ENCODE assay signal across 8 cellular contexts in genomic region chr1:31412732-31413404, GRCh38. TPM values are rescaled to one million over a fixed set of nuclear protein-coding genes. Genes with fewer than 3 reads are reported as not detected.
DNase-seq lines count a peak whose midpoint lies in the region; TF ChIP-seq lines count a peak whose summit lies in the region.

SERINC2 (plus strand) TSS chr1:31413213; CDS start chr1:31413266, 53 bp downstream.

- peak within 1 kb of the TSS; percentile 97 for H3K14ac ChIP-seq in neuronal stem cell (ENCODE audit: low read length)

- peak within 1 kb of the TSS; percentile 83 for H2BK15ac ChIP-seq in neuronal stem cell (ENCODE audit: low read length)

- H2BK120ac ChIP-seq in neuronal stem cell (ENCODE audit: low read depth, low read length), result peak within 1 kb of the TSS; percentile 77

- peak within 1 kb of the TSS; percentile 74 for H3K23ac ChIP-seq in neuronal stem cell (ENCODE audit: low read depth, low read length, poor library complexity)

- H3K4me3 Mint-ChIP-seq in activated CD4-positive, alpha-beta T cell treated with anti-CD3 and anti-CD28 coated beads, Interleukin-2, amount 10 ng/mL, durations not matched to agents 7 days and 5 days, result peak within 1 kb of the TSS; percentile 76

- H3K4me3 ChIP-seq in fibroblast of pulmonary artery (replicated peaks; ENCODE audit: low read depth, low read length) (peak within 1 kb of the TSS; percentile 63), neuronal stem cell (ENCODE audit: low read length in 2 of 2) (peak within 1 kb of the TSS; percentile 96 to 98)

- H3K9ac ChIP-seq in neuronal stem cell (ENCODE audit: low read depth, low read length, poor library complexity), result peak within 1 kb of the TSS; percentile 98

- H3K18ac ChIP-seq in neuronal stem cell (ENCODE audit: low read length), result peak within 1 kb of the TSS; percentile 98

- CTCF ChIA-PET in activated CD4-positive, alpha-beta T cell treated with anti-CD3 and anti-CD28 coated beads, Interleukin-2, amount 10 ng/mL, durations not matched to agents 7 days and 5 days (lab: Charles Lee), result no interaction called here

- H3K4me1 ChIP-seq in neuronal stem cell (ENCODE audit: control insufficient read depth in 2 of 2, insufficient read depth in 1 of 2, low read depth in 1 of 2, low read length in 2 of 2), result peaks cover 26 to 30% of the 10 kb centered on the region in 2 donors

- peaks cover 7% of the 10 kb centered on the region for H3K4me1 Mint-ChIP-seq in activated CD4-positive, alpha-beta T cell treated with anti-CD3 and anti-CD28 coated beads, Interleukin-2, amount 10 ng/mL, durations not matched to agents 7 days and 5 days

- peak within 1 kb of the TSS; percentile 96 for H3K4me2 ChIP-seq in neuronal stem cell (ENCODE audit: insufficient read depth, low read length, poor library complexity, severe bottlenecking)

- H3K27me3 Mint-ChIP-seq in activated CD4-positive, alpha-beta T cell treated with anti-CD3 and anti-CD28 coated beads, Interleukin-2, amount 10 ng/mL, durations not matched to agents 7 days and 5 days, result peaks cover 61% of the 10 kb centered on the region

- DNase-seq in NCI-H2029 (lab: John Stamatoyannopoulos, UW), result peak; percentile 38
- DNase-seq in NCI-H2029 treated with DMSO at 0.1 percent for 48 hours (lab: John Stamatoyannopoulos, UW), result no peak
- DNase-seq in HT1080 (ENCODE audit: low read depth), result no peak
- DNase-seq in activated CD4-positive, alpha-beta T cell treated with anti-CD3 and anti-CD28 coated beads, Interleukin-2, amount 10 ng/mL, durations not matched to agents 7 days and 5 days, result peak; percentile 31
- DNase-seq in fibroblast of pulmonary artery (ENCODE audit: low read depth), result no peak
- peak; percentile 26 for DNase-seq in neuronal stem cell (ENCODE audit: low spot score)
- no peak for DNase-seq in GOT3 (lab: John Stamatoyannopoulos, UW)
- DNase-seq in cortex of kidney (lab: John Stamatoyannopoulos, UW), result no peak

- peak within 1 kb of the TSS; percentile 95 for H2BK5ac ChIP-seq in neuronal stem cell (ENCODE audit: low read length)

- H4K91ac ChIP-seq in neuronal stem cell (ENCODE audit: low read depth, low read length, poor library complexity), result peak within 1 kb of the TSS; percentile 94

- H3K36me3 Mint-ChIP-seq in activated CD4-positive, alpha-beta T cell treated with anti-CD3 and anti-CD28 coated beads, Interleukin-2, amount 10 ng/mL, durations not matched to agents 7 days and 5 days (ENCODE audit: low read depth), result no peaks in the 10 kb centered on the region

- no peaks in the 10 kb centered on the region for H3K9me3 Mint-ChIP-seq in activated CD4-positive, alpha-beta T cell treated with anti-CD3 and anti-CD28 coated beads, Interleukin-2, amount 10 ng/mL, durations not matched to agents 7 days and 5 days

- no peak within 1 kb of the TSS for H3K27ac Mint-ChIP-seq in activated CD4-positive, alpha-beta T cell treated with anti-CD3 and anti-CD28 coated beads, Interleukin-2, amount 10 ng/mL, durations not matched to agents 7 days and 5 days

- H3K36me3 ChIP-seq in neuronal stem cell (replicated peaks in 1 of 2; ENCODE audit: control insufficient read depth in 2 of 2, insufficient read depth in 2 of 2, low read length in 2 of 2), result peaks cover 1 to 4% of the 10 kb centered on the region in 2 donors

- no peaks in the 10 kb centered on the region for H3K27me3 ChIP-seq in neuronal stem cell (ENCODE audit: control insufficient read depth in 3 of 3, insufficient read depth in 3 of 3, low read depth in 1 of 3, low read length in 3 of 3)

- no peak for TF ChIP-seq CTCF in fibroblast of pulmonary artery (IDR thresholded peaks at IDR 0.05; ENCODE audit: low read length, missing control alignments)

- peaks cover 7% of the 10 kb centered on the region for H3K79me1 ChIP-seq in neuronal stem cell (ENCODE audit: low read depth, low read length)

- H4K8ac ChIP-seq in neuronal stem cell (ENCODE audit: low read depth, low read length), result no peak within 1 kb of the TSS

- H3K4ac ChIP-seq in neuronal stem cell (ENCODE audit: low read length), result peak within 1 kb of the TSS; percentile 85

- H3K9me3 ChIP-seq in neuronal stem cell (replicated peaks in 1 of 2; ENCODE audit: control insufficient read depth in 2 of 2, insufficient read depth in 1 of 2, low read depth in 1 of 2, low read length in 2 of 2), result no peaks in the 10 kb centered on the region

- peak within 1 kb of the TSS; percentile 95 for H2BK12ac ChIP-seq in neuronal stem cell (ENCODE audit: low read length)

- H3K27ac ChIP-seq in neuronal stem cell (replicated peaks; ENCODE audit: low read length), result peak within 1 kb of the TSS; percentile 85

- WGBS in neuronal stem cell (ENCODE audit: extremely low coverage in 2 of 2, insufficient read length in 2 of 2, insufficient replicate concordance in 1 of 2), 2 donors, result no CpG with 5 or more reads among the region's 63 CpGs

- POLR2A ChIA-PET in activated CD4-positive, alpha-beta T cell treated with anti-CD3 and anti-CD28 coated beads, Interleukin-2, amount 10 ng/mL, durations not matched to agents 7 days and 5 days (lab: Charles Lee), result no interaction called here

- H2AFZ ChIP-seq in neuronal stem cell (ENCODE audit: low read length), result peak within 1 kb of the TSS; percentile 88

- peak within 1 kb of the TSS; percentile 95 for H2AK5ac ChIP-seq in neuronal stem cell (ENCODE audit: low read depth, low read length)

RNA-seq across cellular contexts. Expression of gene SERINC2, which starts in this region (rescaled TPM):
- total RNA-seq in HT1080 (2014; rRNA removed; shearing (Covaris generic)), result 9.8 and 14.6 TPM in 2 replicates
- 96.6 and 121 TPM in 2 replicates for polyA plus RNA-seq in HT1080 (2015; cell fraction: cytosol; rRNA removed)
- 35.3 and 44.7 TPM in 2 replicates for polyA plus RNA-seq in HT1080 (2015; cell fraction: nucleus; rRNA removed)
- total RNA-seq in activated CD4-positive, alpha-beta T cell treated with anti-CD3 and anti-CD28 coated beads, Interleukin-2, amount 10 ng/mL, durations not matched to agents 7 days and 5 days, result under 1 TPM in 1 of 2 experiments, not detected in 1; 0.20 TPM
- 36.2 TPM for polyA plus RNA-seq in neuronal stem cell (2013, experiment 1 of 2)
- polyA plus RNA-seq in neuronal stem cell (2013, experiment 2 of 2), result 35.5 TPM

Comparison
In these comparisons a context has a peak if more than half of its experiments do, and no peak if none do; other contexts are left out.
1. DNase-seq: peak in NCI-H2029 (single experiment) and neuronal stem cell (single experiment); none in NCI-H2029 treated with DMSO at 0.1 percent for 48 hours (single experiment), HT1080 (single experiment), fibroblast of pulmonary artery (single experiment), GOT3 (single experiment) and cortex of kidney (single experiment).
2. Peak in DNase-seq in activated CD4-positive, alpha-beta T cell treated with anti-CD3 and anti-CD28 coated beads, Interleukin-2, amount 10 ng/mL, durations not matched to agents 7 days and 5 days; RNA of the gene not detected or under 1 TPM.